9 cellular contexts compared by ENCODE assay signal in the genomic region with DNA sequence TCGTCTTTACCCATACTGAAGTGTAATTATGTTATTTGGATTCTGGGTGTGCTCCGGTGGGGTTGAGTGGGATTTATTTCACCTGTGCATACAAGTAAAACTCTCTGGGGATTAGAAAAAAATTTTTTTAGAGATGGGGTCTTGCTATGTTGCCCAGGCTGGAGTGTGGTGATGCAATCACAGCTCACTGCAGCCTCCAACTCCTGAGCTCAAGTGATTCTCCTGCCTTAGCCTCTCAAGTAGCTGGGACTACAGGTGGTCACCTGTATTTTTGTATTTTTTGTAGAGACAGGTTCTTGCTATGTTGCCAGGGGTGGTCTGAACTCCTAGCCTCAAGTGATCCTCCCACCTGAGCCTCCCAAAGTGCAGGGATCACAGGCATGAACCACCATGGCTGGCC. TPM values are rescaled to one million over a fixed set of nuclear protein-coding genes. Genes with fewer than 3 reads are reported as not detected.
"Had no signal": no experiment of that assay in that cellular context is flagged by ENCODE, and none has a peak within 500 bp of the region (broad histone marks: within the 10 kb centered on the region; RNA-seq: fewer than 3 reads in every experiment).

No MANE protein-coding gene starts in this region.

RNA-seq across cellular contexts. Expression of gene OCM, which starts 9.6 kb away (rescaled TPM):
- total RNA-seq: LHCN-M2, MCF 10A, NCI-H460, OCI-LY7, PC-9, Right ventricle myocardium inferior, RPMI7951, SJCRH30, SK-MEL-5 had no signal
